ENCODE assay signal across 14 cellular contexts in genomic region chr1:214438530-214438929, GRCh38.
A peak's percentile ranks its signal among the peaks of the same experiment; 100 is the strongest.
DNase-seq lines count a peak whose midpoint lies in the region; ATAC-seq, FAIRE-seq and TF ChIP-seq lines count a peak whose summit lies in the region.
"Had no signal": no experiment of that assay in that cellular context is flagged by ENCODE, and none has a peak within 500 bp of the region (broad histone marks: within the 10 kb centered on the region; RNA-seq: fewer than 3 reads in every experiment).

No MANE protein-coding gene starts in this region.

- H3K4me1 ChIP-seq in spleen: peaks cover 0 to 32% (median 21%) of the 10 kb centered on the region in 6 donors

- peaks cover 3% of the 10 kb centered on the region for H3K36me3 Mint-ChIP-seq in chondrocyte (ENCODE audit: low read depth)
- H3K36me3 Mint-ChIP-seq in CD4-positive, alpha-beta T cell (ENCODE audit: low read depth): no peaks in the 10 kb centered on the region
- H3K36me3 Mint-ChIP-seq: CD8-positive, alpha-beta T cell had no signal

- peak overlapping the region; percentile 31 for H3K27ac ChIP-seq in AG04450 (ENCODE audit: low read depth, low read length)
- H3K27ac ChIP-seq in spleen: peak overlapping the region in 3 of 8 donors; percentile 54 to 64 (median 63)
- no peak overlapping the region for H3K27ac ChIP-seq in CD4-positive, alpha-beta T cell (ENCODE audit: low read depth, low read length)

- no peak overlapping the region for H3K4me3 ChIP-seq in AG04450 (ENCODE audit: low read depth, low read length)
- no peak overlapping the region for H3K4me3 ChIP-seq in spleen

- CTCF ChIA-PET in AG04450 (lab: Charles Lee): interaction anchor here (1.1 kb wide), 1 partner anchor 106 kb away, joined by 4 read pairs; no protein-coding TSS in a partner anchor
- CTCF ChIA-PET in CD4-positive, alpha-beta T cell (lab: Charles Lee): no interaction called here

- H3K36me3 ChIP-seq in spleen: no peaks in the 10 kb centered on the region
- H3K36me3 ChIP-seq: upper lobe of left lung had no signal

- no peaks in the 10 kb centered on the region for H3K27me3 ChIP-seq in AG04450 (ENCODE audit: control insufficient read depth, insufficient read depth, low read length)
- no peaks in the 10 kb centered on the region for H3K27me3 ChIP-seq in spleen (replicated peaks in 1 of 7)
- H3K27me3 ChIP-seq in CD4-positive, alpha-beta T cell (ENCODE audit: control insufficient read depth, insufficient read depth, low read length): no peaks in the 10 kb centered on the region
- H3K27me3 ChIP-seq: upper lobe of left lung had no signal

- POLR2A ChIA-PET in AG04450 (lab: Yijun Ruan, JAX): no interaction called here
- POLR2A ChIA-PET in CD4-positive, alpha-beta T cell (lab: Charles Lee): interaction anchor here (2.3 kb wide), 1 partner anchor 11 kb away, joined by 14 read pairs; no protein-coding TSS in a partner anchor

- ATAC-seq in CD4-positive, alpha-beta T cell (ENCODE audit: poor library complexity): no peak
- ATAC-seq: CD8-positive, alpha-beta T cell had no signal

- DNase-seq in AG04450 (ENCODE audit: low read depth, low spot score): no peak
- peak; percentile 14 for DNase-seq in GM20000 (ENCODE audit: low spot score)
- peak; percentile 37 for DNase-seq in NCI-H69 (lab: John Stamatoyannopoulos, UW)
- no peak for DNase-seq in chondrocyte (ENCODE audit: low spot score)
- DNase-seq in spleen: no peak
- no peak for DNase-seq in H54 (ENCODE audit: insufficient read length, low spot score)
- DNase-seq in CD4-positive, alpha-beta T cell: no peak
- DNase-seq in NOMO-1 treated with dmso at 0.1 percent for 144 hours (lab: John Stamatoyannopoulos, UW; ENCODE audit: unreplicated experiment): no peak
- DNase-seq: activated naive CD8-positive, alpha-beta T cell treated with anti-CD3 and anti-CD28 coated beads, Interleukin-2, amount 10 ng/mL, durations not matched to agents 7 days and 5 days; CD8-positive, alpha-beta T cell; endodermal cell; NCI-H774; stimulated activated CD4-positive, alpha-beta T cell treated with anti-CD3 and anti-CD28 coated beads, Interleukin-4, amount 100 ng/mL, for 1 hour; upper lobe of left lung had no signal

- no peak for FAIRE-seq in H54 (lab: Jason Lieb, UNC)

- no peaks in the 10 kb centered on the region for H3K27me3 Mint-ChIP-seq in chondrocyte (ENCODE audit: low read depth)
- no peaks in the 10 kb centered on the region for H3K27me3 Mint-ChIP-seq in CD4-positive, alpha-beta T cell

- H3K27ac Mint-ChIP-seq in chondrocyte (ENCODE audit: unreplicated experiment): peak overlapping the region; percentile 96
- H3K27ac Mint-ChIP-seq in CD4-positive, alpha-beta T cell: no peak overlapping the region
- H3K27ac Mint-ChIP-seq: CD8-positive, alpha-beta T cell had no signal

- TF ChIP-seq POLR2A in spleen (IDR thresholded peaks at IDR 0.05) (no peak), H54 (IDR thresholded peaks at IDR 0.05; ENCODE audit: low read depth, low read length) (no peak)

- TF ChIP-seq CTCF in AG04450 (IDR thresholded peaks at IDR 0.05; ENCODE audit: low read depth, low read length) (no peak), GM20000 (IDR thresholded peaks at IDR 0.05; ENCODE audit: extremely low read depth, missing control alignments) (no peak), chondrocyte (IDR thresholded peaks at IDR 0.05) (no peak), spleen (IDR thresholded peaks at IDR 0.05 in 8 of 11, conservative IDR thresholded peaks at IDR 0.05 in 3 of 11) (no peak)
- TF ChIP-seq CTCF in CD4-positive, alpha-beta T cell (IDR thresholded peaks at IDR 0.05): no peak

- H3K4me3 Mint-ChIP-seq in chondrocyte (ENCODE audit: unreplicated experiment): no peak overlapping the region
- no peak overlapping the region for H3K4me3 Mint-ChIP-seq in CD4-positive, alpha-beta T cell
- H3K4me3 Mint-ChIP-seq: endodermal cell had no signal

- H3K4me1 Mint-ChIP-seq in chondrocyte (ENCODE audit: low read depth): peaks cover 69% of the 10 kb centered on the region
- peaks cover 36% of the 10 kb centered on the region for H3K4me1 Mint-ChIP-seq in CD4-positive, alpha-beta T cell (ENCODE audit: low read depth)

- no peaks in the 10 kb centered on the region for H3K9me3 ChIP-seq in AG04450 (ENCODE audit: control insufficient read depth, insufficient read depth, low read length)
- no peaks in the 10 kb centered on the region for H3K9me3 ChIP-seq in spleen
- no peaks in the 10 kb centered on the region for H3K9me3 ChIP-seq in CD4-positive, alpha-beta T cell (ENCODE audit: control insufficient read depth, low read length)
- H3K9me3 ChIP-seq: upper lobe of left lung had no signal

- H3K9me3 Mint-ChIP-seq in chondrocyte (ENCODE audit: low read depth): no peaks in the 10 kb centered on the region
- no peaks in the 10 kb centered on the region for H3K9me3 Mint-ChIP-seq in CD4-positive, alpha-beta T cell
- H3K9me3 Mint-ChIP-seq: CD8-positive, alpha-beta T cell; endodermal cell had no signal

- 78 to 91% (median 85%) methylated on average over 2 of the region's 2 CpGs for WGBS in spleen, 5 donors

- intact Hi-C loops in spleen (cut with DNase I; ENCODE audit: low total_unique reads): no loop called here
- intact Hi-C loops in CD4-positive, alpha-beta T cell (cut with DNase I, micrococcal nuclease): no loop called here

Comparison
In these comparisons a context has a peak if more than half of its experiments do, and no peak if none do; other contexts are left out.
1. DNase-seq: peak in GM20000 (single experiment) and NCI-H69 (single experiment); none in AG04450 (single experiment), chondrocyte (single experiment), spleen (single experiment), H54 (single experiment), CD4-positive, alpha-beta T cell (0 of 10) and NOMO-1 treated with dmso at 0.1 percent for 144 hours (single experiment).